18 cellular contexts compared by ENCODE assay signal in genomic region chr1:203520315-203520714, GRCh38. TPM values are rescaled to one million over a fixed set of nuclear protein-coding genes. Genes with fewer than 3 reads are reported as not detected.
A peak's percentile ranks its signal among the peaks of the same experiment; 100 is the strongest.
DNase-seq lines count a peak whose midpoint lies in the region; FAIRE-seq and TF ChIP-seq lines count a peak whose summit lies in the region.
"Had no signal": no experiment of that assay in that cellular context is flagged by ENCODE, and none has a peak within 500 bp of the region (broad histone marks: within the 10 kb centered on the region; RNA-seq: fewer than 3 reads in every experiment).

No MANE protein-coding gene starts in this region.

- no peak overlapping the region for H3K4me2 ChIP-seq in mesendoderm (ENCODE audit: low read length)

- H4K5ac ChIP-seq in mesendoderm (ENCODE audit: low read length): no peak overlapping the region

- DNase-seq in CD14-positive monocyte (ENCODE audit: low spot score): peak; percentile 66
- peak; percentile 38 for DNase-seq in LHCN-M2 (ENCODE audit: low read depth)
- peak; percentile 67 for DNase-seq in bronchial epithelial cell (ENCODE audit: low read depth)
- DNase-seq in mesendoderm: peak; percentile 49
- DNase-seq in NCI-H524 treated with DMSO at 0.1 percent for 48 hours (lab: John Stamatoyannopoulos, UW): no peak
- DNase-seq in SIG-M5 treated with dmso at 0.1 percent for 504 hours (lab: John Stamatoyannopoulos, UW; ENCODE audit: unreplicated experiment): no peak
- DNase-seq in HAP-1 (ENCODE audit: low spot score in 2 of 2): no peak
- DNase-seq in stimulated activated CD4-positive, alpha-beta T cell treated with anti-CD3 and anti-CD28 coated beads, Interleukin-2, amount 100 ng/mL, for 48 hours: no peak
- DNase-seq: activated naive CD4-positive, alpha-beta T cell treated with anti-CD3 and anti-CD28 coated beads, Interleukin-2, amount 10 ng/mL, durations not matched to agents 7 days and 5 days; NCI-H1694; stimulated activated CD4-positive, alpha-beta T cell treated with anti-CD3 and anti-CD28 coated beads, Interleukin-2, amount 100 ng/mL, for 24 hours; stimulated activated naive CD4-positive, alpha-beta T cell had no signal

- no peak overlapping the region for H2BK15ac ChIP-seq in mesendoderm (replicated peaks; ENCODE audit: low read depth)

- no peak overlapping the region for H2BK120ac ChIP-seq in mesendoderm (ENCODE audit: low read depth, low read length)

- WGBS in mesendoderm (ENCODE audit: extremely low coverage, insufficient coverage, low lambda C conversion rate): no CpG with 5 or more reads among the region's 5 CpGs

- H3K23ac ChIP-seq in mesendoderm (ENCODE audit: low read length): no peak overlapping the region

- no peak overlapping the region for H3K4me3 Mint-ChIP-seq in CD14-positive monocyte
- H3K4me3 Mint-ChIP-seq: activated CD8-positive, alpha-beta T cell treated with anti-CD3 and anti-CD28 coated beads for 36 hours; activated naive CD4-positive, alpha-beta T cell treated with anti-CD3 and anti-CD28 coated beads, Interleukin-2, amount 10 ng/mL, durations not matched to agents 7 days and 5 days had no signal

- H3K27ac Mint-ChIP-seq in CD14-positive monocyte: peak overlapping the region in 5 of 7 donors; percentile 4 to 48 (median 31)
- H3K27ac Mint-ChIP-seq: activated CD8-positive, alpha-beta T cell treated with anti-CD3 and anti-CD28 coated beads for 36 hours; activated naive CD4-positive, alpha-beta T cell treated with anti-CD3 and anti-CD28 coated beads, Interleukin-2, amount 10 ng/mL, durations not matched to agents 7 days and 5 days had no signal

- H3K4me1 Mint-ChIP-seq in CD14-positive monocyte: peaks cover 21% of the 10 kb centered on the region
- H3K4me1 Mint-ChIP-seq: activated naive CD4-positive, alpha-beta T cell treated with anti-CD3 and anti-CD28 coated beads, Interleukin-2, amount 10 ng/mL, durations not matched to agents 7 days and 5 days had no signal

- H3K4me1 ChIP-seq in mesendoderm (ENCODE audit: control insufficient read depth, low read depth, low read length): peaks cover 12% of the 10 kb centered on the region
- peaks cover 7% of the 10 kb centered on the region for H3K4me1 ChIP-seq in HAP-1
- H3K4me1 ChIP-seq: parathyroid adenoma had no signal

- peaks cover 0 to under 1% (median under 1%) of the 10 kb centered on the region in 3 donors for H3K27me3 Mint-ChIP-seq in CD14-positive monocyte (ENCODE audit: low read depth in 3 of 3)
- H3K27me3 Mint-ChIP-seq: activated CD8-positive, alpha-beta T cell treated with anti-CD3 and anti-CD28 coated beads for 36 hours had no signal

- H3K79me1 ChIP-seq in mesendoderm (ENCODE audit: low read length): no peaks in the 10 kb centered on the region

- H3K27me3 ChIP-seq in bronchial epithelial cell (ENCODE audit: control insufficient read depth, insufficient read depth, low read length) (no peaks in the 10 kb centered on the region), mesendoderm (ENCODE audit: insufficient read depth, low read length, poor library complexity) (peaks cover 4% of the 10 kb centered on the region), HAP-1 (ENCODE audit: low read depth) (no peaks in the 10 kb centered on the region)

- H3K36me3 ChIP-seq in bronchial epithelial cell (ENCODE audit: control insufficient read depth, insufficient read depth, low read length): no peaks in the 10 kb centered on the region
- H3K36me3 ChIP-seq in mesendoderm (ENCODE audit: control insufficient read depth, insufficient read depth, low read length): no peaks in the 10 kb centered on the region
- H3K36me3 ChIP-seq in HAP-1 (replicated peaks): no peaks in the 10 kb centered on the region

- no peak for FAIRE-seq in bronchial epithelial cell (lab: Jason Lieb, UNC)

- H3K18ac ChIP-seq in mesendoderm (ENCODE audit: low read length): no peak overlapping the region

- H3K4ac ChIP-seq in mesendoderm (ENCODE audit: low read depth, low read length): no peak overlapping the region

- no peak overlapping the region for H3K9ac ChIP-seq in mesendoderm (ENCODE audit: low read length)
- H3K9ac ChIP-seq: parathyroid adenoma had no signal

- intact Hi-C loops in CD14-positive monocyte (cut with micrococcal nuclease): no loop called here

- TF ChIP-seq CTCF in CD14-positive monocyte (IDR thresholded peaks at IDR 0.05): no peak
- no peak for TF ChIP-seq CTCF in bronchial epithelial cell (IDR thresholded peaks at IDR 0.05; ENCODE audit: insufficient read depth, low read length, severe bottlenecking)

- no peak overlapping the region for H3K27ac ChIP-seq in mesendoderm (ENCODE audit: low read depth, low read length)
- H3K27ac ChIP-seq: C4-2B, parathyroid adenoma had no signal

- H3K79me2 ChIP-seq in mesendoderm (ENCODE audit: control insufficient read depth, insufficient read depth, low read length): no peaks in the 10 kb centered on the region
- H3K79me2 ChIP-seq: parathyroid adenoma had no signal

- H2AK5ac ChIP-seq in mesendoderm (ENCODE audit: low read length): no peak overlapping the region

- in situ Hi-C loops in HAP-1 (cut with MboI; ENCODE audit: low sequenced_read_pairs): loop anchor here (25.0 kb wide), 1 partner anchor 617 kb away; no protein-coding TSS in a partner anchor

- no peak overlapping the region for H2BK5ac ChIP-seq in mesendoderm (ENCODE audit: low read length)

- no peak overlapping the region for H4K8ac ChIP-seq in mesendoderm (ENCODE audit: low read depth, low read length)

- H3K9me3 ChIP-seq in HAP-1: no peaks in the 10 kb centered on the region

- H3K56ac ChIP-seq in mesendoderm (ENCODE audit: low read length): no peak overlapping the region

- H3K4me3 ChIP-seq in bronchial epithelial cell (ENCODE audit: low read depth, low read length) (no peak overlapping the region), mesendoderm (ENCODE audit: low read length) (no peak overlapping the region), HAP-1 (no peak overlapping the region)

- H3K36me3 Mint-ChIP-seq in CD14-positive monocyte: no peaks in the 10 kb centered on the region
- H3K36me3 Mint-ChIP-seq: activated naive CD4-positive, alpha-beta T cell treated with anti-CD3 and anti-CD28 coated beads, Interleukin-2, amount 10 ng/mL, durations not matched to agents 7 days and 5 days had no signal

- H3K9me3 Mint-ChIP-seq in CD14-positive monocyte: peaks cover 0 to 1% (median 0%) of the 10 kb centered on the region in 7 donors
- H3K9me3 Mint-ChIP-seq: activated CD8-positive, alpha-beta T cell treated with anti-CD3 and anti-CD28 coated beads for 36 hours; activated naive CD4-positive, alpha-beta T cell treated with anti-CD3 and anti-CD28 coated beads, Interleukin-2, amount 10 ng/mL, durations not matched to agents 7 days and 5 days had no signal

RNA-seq across cellular contexts. Expression of gene OPTC, which starts 26.4 kb away (rescaled TPM):
- not detected for polyA plus RNA-seq in CD14-positive monocyte
- total RNA-seq in LHCN-M2 (2014; rRNA removed) (not detected in 2 replicates), bronchial epithelial cell (not detected in 2 replicates)
- polyA plus RNA-seq in LHCN-M2 (2012): not detected
- polyA plus RNA-seq in mesendoderm (2013, experiment 1 of 2): 0.42 TPM
- polyA plus RNA-seq in mesendoderm (2013, experiment 2 of 2): 0.55 TPM
- total RNA-seq: activated CD8-positive, alpha-beta T cell treated with anti-CD3 and anti-CD28 coated beads for 36 hours; cerebellum; lower leg skin; T-helper 2 cell treated with Interferon-gamma antibody and Interleukin-4, amounts not matched to agents 100 ng/mL and 5 ng/mL, for 36 hours had no signal

RNA-seq across cellular contexts. Expression of gene PRELP, which starts 44.7 kb away (rescaled TPM):
- not detected for polyA plus RNA-seq in CD14-positive monocyte
- total RNA-seq in LHCN-M2 (2014; rRNA removed): 0.06 TPM in 2 replicates
- polyA plus RNA-seq in LHCN-M2 (2012): 1.2 TPM
- total RNA-seq in bronchial epithelial cell: not detected in 2 replicates
- polyA plus RNA-seq in mesendoderm (2013, experiment 1 of 2): 0.04 TPM
- 0.04 TPM for polyA plus RNA-seq in mesendoderm (2013, experiment 2 of 2)
- total RNA-seq: activated CD8-positive, alpha-beta T cell treated with anti-CD3 and anti-CD28 coated beads for 36 hours; T-helper 2 cell treated with Interferon-gamma antibody and Interleukin-4, amounts not matched to agents 100 ng/mL and 5 ng/mL, for 36 hours had no signal

Comparison
In these comparisons a context has a peak if more than half of its experiments do, and no peak if none do; other contexts are left out.
1. DNase-seq: peak in CD14-positive monocyte (single experiment), LHCN-M2 (single experiment), bronchial epithelial cell (single experiment) and mesendoderm (single experiment); none in NCI-H524 treated with DMSO at 0.1 percent for 48 hours (single experiment), SIG-M5 treated with dmso at 0.1 percent for 504 hours (single experiment), HAP-1 (0 of 2) and stimulated activated CD4-positive, alpha-beta T cell treated with anti-CD3 and anti-CD28 coated beads, Interleukin-2, amount 100 ng/mL, for 48 hours (0 of 2).